8 cellular contexts compared by ENCODE assay signal in the genomic region with DNA sequence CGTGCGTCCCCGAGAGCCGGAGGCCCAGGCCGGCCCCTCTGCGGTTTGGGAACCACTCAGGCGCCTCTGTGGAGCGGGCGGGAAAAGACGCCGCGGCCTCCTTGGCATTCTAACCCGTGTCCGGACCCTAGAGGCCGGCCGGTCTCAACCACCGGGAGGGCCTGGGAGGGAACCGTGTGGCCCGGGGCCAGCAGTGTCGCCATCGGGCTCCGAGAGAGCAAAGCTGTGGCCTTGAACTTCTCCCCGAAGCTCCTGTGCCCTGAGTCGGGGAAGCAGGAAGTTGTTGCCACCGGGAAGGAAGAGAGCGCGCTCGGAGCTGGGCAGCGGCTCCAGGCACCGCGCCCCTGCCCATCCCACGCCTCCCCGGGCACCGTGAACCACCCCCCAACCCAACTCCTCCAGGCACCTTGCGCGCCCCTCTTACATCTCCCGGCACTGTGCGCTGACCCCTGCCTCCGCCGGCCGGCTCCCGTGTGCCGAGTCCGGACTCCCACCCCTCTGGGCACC.
DNase-seq lines count a peak whose midpoint lies in the region; ATAC-seq and TF ChIP-seq lines count a peak whose summit lies in the region.

No MANE protein-coding gene starts in this region.

- POLR2A ChIA-PET in activated CD4-positive, alpha-beta T cell treated with anti-CD3 and anti-CD28 coated beads for 36 hours (lab: Charles Lee), result interaction anchor here (1.0 to 3.2 kb wide), 4 partner anchors 17 to 57 kb away, joined by 3 to 10 read pairs (median 5); no protein-coding TSS in a partner anchor

- 0 to 1% methylated on average over 31 to 43 of the region's 44 CpGs for WGBS in tibial nerve, 2 donors

- TF ChIP-seq EP300 in tibial nerve (IDR thresholded peaks at IDR 0.05), result peak in 1 of 2 donors; percentile 2

- peaks cover 3% of the 10 kb centered on the region for H3K36me3 Mint-ChIP-seq in activated CD4-positive, alpha-beta T cell treated with anti-CD3 and anti-CD28 coated beads for 36 hours (ENCODE audit: low read depth)
- H3K36me3 Mint-ChIP-seq in mesothelial cell of epicardium, result peaks cover 2% of the 10 kb centered on the region

- H3K4me1 ChIP-seq in RWPE2 (ENCODE audit: insufficient read depth, poor library complexity, severe bottlenecking) (peaks cover 19% of the 10 kb centered on the region), tibial nerve (peaks cover 0 to 42% (median 28%) of the 10 kb centered on the region in 4 donors)

- no peaks in the 10 kb centered on the region for H3K27me3 ChIP-seq in RWPE2 (ENCODE audit: insufficient read depth, poor library complexity, severe bottlenecking)
- no peaks in the 10 kb centered on the region for H3K27me3 ChIP-seq in tibial nerve

- peak overlapping the region; percentile 80 for H3K4me3 Mint-ChIP-seq in activated CD4-positive, alpha-beta T cell treated with anti-CD3 and anti-CD28 coated beads for 36 hours
- H3K4me3 Mint-ChIP-seq in mesothelial cell of epicardium, result peak overlapping the region; percentile 76

- peak; percentile 24 for ATAC-seq in activated CD4-positive, alpha-beta T cell treated with anti-CD3 and anti-CD28 coated beads for 36 hours
- peak; percentile 13 for ATAC-seq in RWPE2 (ENCODE audit: low read depth)
- no peak for ATAC-seq in HG03432 (IDR thresholded peaks at IDR 0.05; ENCODE audit: unreplicated experiment)

- H3K4me1 Mint-ChIP-seq in activated CD4-positive, alpha-beta T cell treated with anti-CD3 and anti-CD28 coated beads for 36 hours, result peaks cover 50% of the 10 kb centered on the region
- peaks cover 24% of the 10 kb centered on the region for H3K4me1 Mint-ChIP-seq in mesothelial cell of epicardium

- H3K9me3 Mint-ChIP-seq in activated CD4-positive, alpha-beta T cell treated with anti-CD3 and anti-CD28 coated beads for 36 hours (ENCODE audit: low read depth), result no peaks in the 10 kb centered on the region
- no peaks in the 10 kb centered on the region for H3K9me3 Mint-ChIP-seq in mesothelial cell of epicardium

- peak overlapping the region; percentile 99 for H3K27ac ChIP-seq in RWPE2 (ENCODE audit: poor library complexity, severe bottlenecking)
- peak overlapping the region; percentile 95 to 100 (median 98) for H3K27ac ChIP-seq in tibial nerve

- H3K9me3 ChIP-seq in RWPE2 (ENCODE audit: severe bottlenecking), result no peaks in the 10 kb centered on the region
- no peaks in the 10 kb centered on the region for H3K9me3 ChIP-seq in tibial nerve

- no peaks in the 10 kb centered on the region for H3K27me3 Mint-ChIP-seq in activated CD4-positive, alpha-beta T cell treated with anti-CD3 and anti-CD28 coated beads for 36 hours
- H3K27me3 Mint-ChIP-seq in mesothelial cell of epicardium (ENCODE audit: low read depth), result peaks cover 62% of the 10 kb centered on the region

- CTCF ChIA-PET in activated CD4-positive, alpha-beta T cell treated with anti-CD3 and anti-CD28 coated beads for 36 hours (lab: Charles Lee), result interaction anchor here (1.0 to 2.1 kb wide), 3 partner anchors 34 to 64 kb away, joined by 3 to 11 read pairs (median 7); no protein-coding TSS in a partner anchor

- peak overlapping the region; percentile 87 for H3K27ac Mint-ChIP-seq in activated CD4-positive, alpha-beta T cell treated with anti-CD3 and anti-CD28 coated beads for 36 hours
- H3K27ac Mint-ChIP-seq in mesothelial cell of epicardium, result no peak overlapping the region

- intact Hi-C loops in activated CD4-positive, alpha-beta T cell treated with anti-CD3 and anti-CD28 coated beads for 36 hours (cut with DNase I, micrococcal nuclease), result loop anchor here (1.0 to 5.0 kb wide), 4 partner anchors 12 to 265 kb away; a partner anchor contains a TSS

- TF ChIP-seq POLR2A in tibial nerve (IDR thresholded peaks at IDR 0.05), result no peak

- TF ChIP-seq CTCF in RWPE2 (IDR thresholded peaks at IDR 0.05; ENCODE audit: poor library complexity, severe bottlenecking), result no peak
- TF ChIP-seq CTCF in mesothelial cell of epicardium (IDR thresholded peaks at IDR 0.05; ENCODE audit: unreplicated experiment), result no peak
- TF ChIP-seq CTCF in tibial nerve (IDR thresholded peaks at IDR 0.05), result no peak

- peak; percentile 56 for DNase-seq in activated CD4-positive, alpha-beta T cell treated with anti-CD3 and anti-CD28 coated beads for 36 hours
- DNase-seq in activated CD4-positive, alpha-beta T cell treated with anti-CD3 and anti-CD28 coated beads for 1 hour, result no peak
- DNase-seq in RWPE2 (ENCODE audit: low spot score), result peak; percentile 66
- peak; percentile 60 for DNase-seq in dermis blood vessel endothelial cell
- peak in 1 of 2 experiments; percentile 23 for DNase-seq in mesothelial cell of epicardium (ENCODE audit: low spot score in 2 of 2, unreplicated experiment in 2 of 2)
- peak; percentile 71 to 77 for DNase-seq in tibial nerve (ENCODE audit: low spot score in 2 of 2)
- DNase-seq in islet precursor cell, result no peak

- H3K36me3 ChIP-seq in RWPE2 (ENCODE audit: low read depth), result peaks cover 32% of the 10 kb centered on the region
- peaks cover 0 to 9% (median 0%) of the 10 kb centered on the region in 3 donors for H3K36me3 ChIP-seq in tibial nerve

- H3K4me3 ChIP-seq in RWPE2 (ENCODE audit: severe bottlenecking) (peak overlapping the region; percentile 64), tibial nerve (peak overlapping the region; percentile 78 to 95 (median 90))

Comparison
In these comparisons a context has a peak if more than half of its experiments do, and no peak if none do; other contexts are left out.
1. DNase-seq: peak in activated CD4-positive, alpha-beta T cell treated with anti-CD3 and anti-CD28 coated beads for 36 hours (single experiment), RWPE2 (single experiment), dermis blood vessel endothelial cell (single experiment) and tibial nerve (2 of 2); none in activated CD4-positive, alpha-beta T cell treated with anti-CD3 and anti-CD28 coated beads for 1 hour (single experiment) and islet precursor cell (single experiment).